In genomic region chr6:71139249-71139648, GRCh38 we compare ENCODE assay signal across 17 cellular contexts.
DNase-seq lines count a peak whose midpoint lies in the region; ATAC-seq and TF ChIP-seq lines count a peak whose summit lies in the region.
"Had no signal": no experiment of that assay in that cellular context is flagged by ENCODE, and none has a peak within 500 bp of the region (broad histone marks: within the 10 kb centered on the region; RNA-seq: fewer than 3 reads in every experiment).

No MANE protein-coding gene starts in this region.

- H3K4me3 ChIP-seq in astrocyte of the cerebellum (ENCODE audit: low read depth, low read length) (no peak overlapping the region), kidney epithelial cell (ENCODE audit: low read depth, low read length) (no peak overlapping the region)

- no peak overlapping the region for H3K4me3 Mint-ChIP-seq in Calu3 (ENCODE audit: low read depth, unreplicated experiment)
- H3K4me3 Mint-ChIP-seq: activated CD8-positive, alpha-beta T cell treated with anti-CD3 and anti-CD28 coated beads for 36 hours; activated naive CD8-positive, alpha-beta T cell treated with anti-CD3 and anti-CD28 coated beads, Interleukin-2, amount 50 U/mL, for 24 hours; CD8-positive, alpha-beta T cell; HFFc6 had no signal

- in situ Hi-C loops in astrocyte of the cerebellum (cut with HindIII; ENCODE audit: low sequenced_read_pairs), result no loop called here

- peak; percentile 5 for DNase-seq in Calu3
- DNase-seq in LHCN-M2 (ENCODE audit: low read depth), result peak; percentile 82
- peak; percentile 39 for DNase-seq in astrocyte of the cerebellum (ENCODE audit: low read depth)
- DNase-seq in kidney epithelial cell (ENCODE audit: low read depth), result peak; percentile 62
- DNase-seq in activated CD4-positive, CD25-positive, alpha-beta regulatory T cell treated with anti-CD3 and anti-CD28 coated beads, Interleukin-2, amount 50 U/mL, for 72 hours, result no peak
- no peak for DNase-seq in DMS153 (lab: John Stamatoyannopoulos, UW)
- DNase-seq in DMS53 (lab: John Stamatoyannopoulos, UW), result no peak
- DNase-seq: activated CD8-positive, alpha-beta T cell treated with anti-CD3 and anti-CD28 coated beads for 36 hours; activated naive CD8-positive, alpha-beta T cell treated with anti-CD3 and anti-CD28 coated beads, Interleukin-2, amount 50 U/mL, for 24 hours; CD8-positive, alpha-beta T cell; cerebellar nuclear complex; HFFc6; OCI-M1; stimulated activated naive B cell treated with anti-CD40 and anti-IgM and Interleukin-4, amounts not matched to agents 10 μg/mL and 1 μg/mL and 100 μg/mL, for 72 hours; trophoblast cell had no signal

- CTCF ChIA-PET in Calu3 (lab: Charles Lee), result interaction anchor here (0.6 kb wide), 1 partner anchor 45 kb away, joined by 7 read pairs; no protein-coding TSS in a partner anchor

- no peaks in the 10 kb centered on the region for H3K27me3 ChIP-seq in kidney epithelial cell (ENCODE audit: control insufficient read depth, insufficient read depth, low read length)

- H3K36me3 Mint-ChIP-seq in Calu3 (ENCODE audit: insufficient read depth, unreplicated experiment), result no peaks in the 10 kb centered on the region
- H3K36me3 Mint-ChIP-seq: CD8-positive, alpha-beta T cell; stimulated activated naive B cell treated with anti-CD40 and anti-IgM and Interleukin-4, amounts not matched to agents 10 μg/mL and 1 μg/mL and 100 μg/mL, for 72 hours had no signal

- ATAC-seq in GM21360 (IDR thresholded peaks at IDR 0.05; ENCODE audit: unreplicated experiment), result no peak
- ATAC-seq: activated CD8-positive, alpha-beta T cell treated with anti-CD3 and anti-CD28 coated beads for 36 hours; activated naive CD8-positive, alpha-beta T cell treated with anti-CD3 and anti-CD28 coated beads, Interleukin-2, amount 50 U/mL, for 24 hours; CD8-positive, alpha-beta T cell; SK-N-SH treated with all-trans-retinoic acid at 6 μM for 48 hours; stimulated activated naive B cell treated with anti-CD40 and anti-IgM and Interleukin-4, amounts not matched to agents 10 μg/mL and 1 μg/mL and 100 μg/mL, for 72 hours had no signal

- TF ChIP-seq CTCF in Calu3 (IDR thresholded peaks at IDR 0.05; ENCODE audit: unreplicated experiment) (no peak), astrocyte of the cerebellum (IDR thresholded peaks at IDR 0.05; ENCODE audit: low read depth, low read length, missing control alignments) (no peak), kidney epithelial cell (IDR thresholded peaks at IDR 0.05; ENCODE audit: insufficient read depth, low read length, poor library complexity, severe bottlenecking) (no peak)

- no peaks in the 10 kb centered on the region for H3K4me1 Mint-ChIP-seq in Calu3 (ENCODE audit: low read depth, unreplicated experiment)
- H3K4me1 Mint-ChIP-seq: activated naive CD8-positive, alpha-beta T cell treated with anti-CD3 and anti-CD28 coated beads, Interleukin-2, amount 50 U/mL, for 24 hours; stimulated activated naive B cell treated with anti-CD40 and anti-IgM and Interleukin-4, amounts not matched to agents 10 μg/mL and 1 μg/mL and 100 μg/mL, for 72 hours had no signal

- intact Hi-C loops in Calu3 (cut with micrococcal nuclease; ENCODE audit: unreplicated experiment), result no loop called here

- no TSS peak for BruUV-seq in Calu3 (replicated peaks; lab: Mats Ljungman, UMichigan)

- no peaks in the 10 kb centered on the region for H3K36me3 ChIP-seq in kidney epithelial cell (ENCODE audit: control insufficient read depth, insufficient read depth, low read length)

- no peaks in the 10 kb centered on the region for H3K27me3 Mint-ChIP-seq in Calu3 (ENCODE audit: unreplicated experiment)

- no peak overlapping the region for H3K27ac Mint-ChIP-seq in Calu3 (ENCODE audit: unreplicated experiment)
- H3K27ac Mint-ChIP-seq: activated CD8-positive, alpha-beta T cell treated with anti-CD3 and anti-CD28 coated beads for 36 hours; activated naive CD8-positive, alpha-beta T cell treated with anti-CD3 and anti-CD28 coated beads, Interleukin-2, amount 50 U/mL, for 24 hours; CD8-positive, alpha-beta T cell; HFFc6; stimulated activated naive B cell treated with anti-CD40 and anti-IgM and Interleukin-4, amounts not matched to agents 10 μg/mL and 1 μg/mL and 100 μg/mL, for 72 hours had no signal

- H3K9me3 Mint-ChIP-seq in Calu3 (ENCODE audit: low read depth, unreplicated experiment), result no peaks in the 10 kb centered on the region
- H3K9me3 Mint-ChIP-seq: HFFc6 had no signal

Comparison
In these comparisons a context has a peak if more than half of its experiments do, and no peak if none do; other contexts are left out.
1. DNase-seq: peak in Calu3 (single experiment), LHCN-M2 (single experiment), astrocyte of the cerebellum (single experiment) and kidney epithelial cell (single experiment); none in activated CD4-positive, CD25-positive, alpha-beta regulatory T cell treated with anti-CD3 and anti-CD28 coated beads, Interleukin-2, amount 50 U/mL, for 72 hours (single experiment), DMS153 (single experiment) and DMS53 (single experiment).